Comparison of ENCODE assay signal across 11 cellular contexts in genomic region chr6:26200918-26201721, GRCh38.
A peak's percentile ranks its signal among the peaks of the same experiment; 100 is the strongest.
DNase-seq lines count a peak whose midpoint lies in the region; ATAC-seq and TF ChIP-seq lines count a peak whose summit lies in the region.
"Had no signal": no experiment of that assay in that cellular context is flagged by ENCODE, and none has a peak within 500 bp of the region (broad histone marks: within the 10 kb centered on the region; RNA-seq: fewer than 3 reads in every experiment).

No MANE protein-coding gene starts in this region.

- DNase-seq in HCT116 (ENCODE audit: low read depth, low spot score) (no peak), T-cell (no peak), NCI-H226 (no peak), HUDEP-2 (lab: John Stamatoyannopoulos, UW; ENCODE audit: unreplicated experiment in 76 of 76) (no peak)
- DNase-seq: kidney, NCI-H2029 treated with DMSO at 0.1 percent for 48 hours had no signal

- peak overlapping the region; percentile 20 to 63 (median 43) for H3K4me3 Mint-ChIP-seq in T-cell

- CTCF ChIA-PET in HCT116 (lab: Charles Lee) (no interaction called here), T-cell (lab: Charles Lee) (interaction anchor here (0.5 to 1.0 kb wide), 4 partner anchors 11 to 77 kb away, joined by 3 to 4 read pairs (median 3); a partner anchor contains a TSS)

- H3K9me2 ChIP-seq in HCT116 (ENCODE audit: insufficient read depth): no peaks in the 10 kb centered on the region

- H3K4me2 ChIP-seq in BLaER1: peak overlapping the region; percentile 64
- H3K4me2 ChIP-seq in HCT116 (ENCODE audit: low read length): no peak overlapping the region

- ATAC-seq in HCT116 (no peak), T-cell (replicated peaks in 1 of 4) (no peak), HG03354 (IDR thresholded peaks at IDR 0.05; ENCODE audit: poor library complexity, severe bottlenecking, unreplicated experiment) (no peak), HG03469 (IDR thresholded peaks at IDR 0.05; ENCODE audit: unreplicated experiment) (no peak)

- no peak for TF ChIP-seq CTCF in HCT116 (IDR thresholded peaks at IDR 0.05 in 2 of 3, conservative IDR thresholded peaks at IDR 0.05 in 1 of 3; ENCODE audit: borderline replicate concordance in 1 of 3, insufficient read depth in 1 of 3, low read depth in 2 of 3, low read length in 2 of 3)

- H3K36me3 ChIP-seq in BLaER1 (no peaks in the 10 kb centered on the region), HCT116 (ENCODE audit: control insufficient read depth in 1 of 2, insufficient read depth in 2 of 2, low read length in 2 of 2) (no peaks in the 10 kb centered on the region), iPS-18a (ENCODE audit: control insufficient read depth, low read depth, low read length) (no peaks in the 10 kb centered on the region)

- TF ChIP-seq RAD21 in HCT116 (IDR thresholded peaks at IDR 0.05; ENCODE audit: low read depth): no peak

- no peaks in the 10 kb centered on the region for H3K9me3 ChIP-seq in BLaER1
- H3K9me3 ChIP-seq in HCT116 (ENCODE audit: control insufficient read depth in 1 of 2, insufficient read depth in 1 of 2, low read depth in 1 of 2, low read length in 2 of 2): no peaks in the 10 kb centered on the region
- H3K9me3 ChIP-seq in iPS-18a (ENCODE audit: control insufficient read depth, low read depth, low read length): no peaks in the 10 kb centered on the region

- H3K4me1 ChIP-seq in BLaER1: peaks cover 33% of the 10 kb centered on the region
- peaks cover 21 to 51% of the 10 kb centered on the region in 2 experiments for H3K4me1 ChIP-seq in HCT116 (ENCODE audit: control insufficient read depth in 1 of 2, insufficient read depth in 2 of 2, low read length in 2 of 2)
- peaks cover 20% of the 10 kb centered on the region for H3K4me1 ChIP-seq in iPS-18a (ENCODE audit: control insufficient read depth, low read depth, low read length)

- peaks cover 36% of the 10 kb centered on the region for H4K20me1 ChIP-seq in BLaER1
- H4K20me1 ChIP-seq in HCT116 (ENCODE audit: insufficient read depth): no peaks in the 10 kb centered on the region

- RAD21 ChIA-PET in HCT116 (lab: Charles Lee; ENCODE audit: low non-redundant PET in 1 of 2, low total read pairs in 2 of 2, uncharacterized antibody in 2 of 2, unreplicated experiment in 2 of 2): no interaction called here

- no peaks in the 10 kb centered on the region for H3K9me3 Mint-ChIP-seq in T-cell

- H3K4me3 ChIP-seq in BLaER1 (0 out of 2 replicates have a peak overlapping the region, but pooled peaks have one; percentile 2), HCT116 (replicated peaks in 1 of 2; ENCODE audit: low read depth in 1 of 2, low read length in 2 of 2) (no peak overlapping the region), iPS-18a (ENCODE audit: low read length) (peak overlapping the region; percentile 10)

- H2AFZ ChIP-seq in HCT116 (ENCODE audit: low read depth, low read length, poor library complexity, severe bottlenecking): no peak overlapping the region

- BruUV-seq in HCT116 (replicated peaks; lab: Mats Ljungman, UMichigan): no TSS peak

- H3K27ac ChIP-seq in BLaER1: peak overlapping the region; percentile 97; the same call in 1 of the 2 replicates
- H3K27ac ChIP-seq in HCT116 (ENCODE audit: low read depth, low read length): peak overlapping the region; percentile 98; the same call in 1 of the 2 replicates
- H3K27ac ChIP-seq in iPS-18a (ENCODE audit: low read length): peak overlapping the region; percentile 60

- 0 out of 2 replicates have a peak overlapping the region, but pooled peaks have one; percentile 20 for H3K9ac ChIP-seq in BLaER1
- no peak overlapping the region for H3K9ac ChIP-seq in HCT116 (ENCODE audit: low read length)
- H3K9ac ChIP-seq in iPS-18a (ENCODE audit: low read length): no peak overlapping the region

- peaks cover 25 to 37% (median 29%) of the 10 kb centered on the region in 3 donors for H3K4me1 Mint-ChIP-seq in T-cell

- H3K79me2 ChIP-seq in HCT116 (ENCODE audit: insufficient read depth, low read length): 0 out of 2 replicates have a peak, but pooled peaks cover 7% of the 10 kb centered on the region

- H3K27me3 ChIP-seq in BLaER1 (no peaks in the 10 kb centered on the region), HCT116 (ENCODE audit: insufficient read depth, low read length) (no peaks in the 10 kb centered on the region), iPS-18a (ENCODE audit: control insufficient read depth, insufficient read depth, low read length) (no peaks in the 10 kb centered on the region)
- H3K27me3 ChIP-seq: neutrophil had no signal

- no peaks in the 10 kb centered on the region for H3K36me3 Mint-ChIP-seq in T-cell

- no peak for TF ChIP-seq POLR2A in HCT116 (IDR thresholded peaks at IDR 0.05; ENCODE audit: borderline replicate concordance, extremely low read depth, insufficient read depth, insufficient read length)

- H3K27ac Mint-ChIP-seq in T-cell: peak overlapping the region; percentile 25 to 83

- intact Hi-C loops in HCT116 (cut with micrococcal nuclease): loop anchor here (5.0 kb wide), 1 partner anchor 111 kb away; no protein-coding TSS in a partner anchor

- POLR2A ChIA-PET in HCT116 (lab: Charles Lee): interaction anchor here (8.5 kb wide), 1 partner anchor 43 kb away, joined by 179 read pairs; a partner anchor contains a TSS
- POLR2A ChIA-PET in T-cell (lab: Charles Lee): interaction anchor here (0.5 to 1.0 kb wide), 2 partner anchors 15 to 25 kb away, joined by 3 read pairs; a partner anchor contains a TSS

- H3K27me3 Mint-ChIP-seq in T-cell: no peaks in the 10 kb centered on the region

TF ChIP-seq in HCT116, 20 proteins besides CTCF, POLR2A, EP300 and RAD21:
- TF ChIP-seq YY1 (IDR thresholded peaks at IDR 0.05; ENCODE audit: extremely low read depth, insufficient replicate concordance, low read depth, low read length): no peak
- TF ChIP-seq SRF (IDR thresholded peaks at IDR 0.05; ENCODE audit: low read depth): no peak
- TF ChIP-seq FOSL1 (IDR thresholded peaks at IDR 0.05; ENCODE audit: low read depth): no peak
- TF ChIP-seq TCF7L2 (IDR thresholded peaks at IDR 0.05; ENCODE audit: borderline replicate concordance, extremely low read depth, insufficient read depth, insufficient read length): no peak
- TF ChIP-seq EZH2phosphoT487 (IDR thresholded peaks at IDR 0.05; ENCODE audit: borderline replicate concordance): no peak
- no peak for TF ChIP-seq ELF1 (IDR thresholded peaks at IDR 0.05; ENCODE audit: borderline replicate concordance, low read depth)
- no peak for TF ChIP-seq ZNF274 (IDR thresholded peaks at IDR 0.05; ENCODE audit: low read depth, low read length)
- no peak for TF ChIP-seq REST (IDR thresholded peaks at IDR 0.05; ENCODE audit: low read depth)
- no peak for TF ChIP-seq EGR1 (IDR thresholded peaks at IDR 0.05; ENCODE audit: low read depth)
- no peak for TF ChIP-seq ZFX (IDR thresholded peaks at IDR 0.05)
- no peak for TF ChIP-seq ZBTB33 (IDR thresholded peaks at IDR 0.05; ENCODE audit: extremely low read depth, insufficient replicate concordance, low read length)

Comparison
In these comparisons a context has a peak if more than half of its experiments do, and no peak if none do; other contexts are left out.
1. H3K4me3 ChIP-seq: peak in BLaER1 (single experiment) and iPS-18a (single experiment); none in HCT116 (0 of 2).
2. Peak in every context shown above with its lines, with median percentiles within 50 percentile points of each other: H3K27ac ChIP-seq.